ENCODE assay signal across 8 cellular contexts in the genomic region with DNA sequence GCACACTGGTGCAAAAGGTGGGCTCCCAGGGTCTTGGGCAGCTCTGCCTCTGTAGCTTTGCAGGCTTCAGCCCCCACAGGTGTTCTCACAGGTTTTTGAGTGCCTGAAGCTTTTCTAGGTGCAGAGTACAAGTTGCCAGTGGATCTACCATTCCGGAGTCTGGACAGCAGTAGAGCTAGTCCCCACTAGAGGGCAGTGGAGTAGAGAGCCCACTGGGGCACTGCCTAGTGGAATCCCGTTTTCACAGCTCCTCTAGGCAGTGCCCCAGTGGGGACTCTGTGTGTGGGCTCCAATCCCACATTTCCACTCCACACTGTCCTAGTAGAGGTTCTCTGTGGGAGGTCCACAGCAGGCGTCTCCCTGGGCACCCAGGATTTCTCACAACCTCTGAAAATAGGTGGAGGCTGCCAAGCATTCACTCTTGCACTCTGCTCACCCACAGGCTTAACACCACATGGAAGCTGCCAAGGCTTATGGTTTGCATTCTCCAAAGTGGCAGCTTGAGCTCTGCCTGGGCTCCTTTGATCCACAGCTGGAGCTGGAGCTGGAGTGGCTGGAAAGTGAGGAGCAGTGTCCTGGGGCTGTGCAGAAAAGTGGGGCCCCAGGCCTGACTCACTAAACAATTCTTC.
A peak's percentile ranks its signal among the peaks of the same experiment; 100 is the strongest.
DNase-seq lines count a peak whose midpoint lies in the region; ATAC-seq, FAIRE-seq and TF ChIP-seq lines count a peak whose summit lies in the region.

No MANE protein-coding gene starts in this region.

- no TSS peak for BruUV-seq in HepG2 (replicated peaks; lab: Mats Ljungman, UMichigan)

- TF ChIP-seq RAD21 in HepG2 (CRISPR knock-in tag; IDR thresholded peaks at IDR 0.05) = peak; percentile 70

- TF ChIP-seq EP300 in HepG2 (IDR thresholded peaks at IDR 0.05; ENCODE audit: low read depth in 2 of 2, low read length in 2 of 2) (no peak), HepG2 (CRISPR knock-in tag; IDR thresholded peaks at IDR 0.05; ENCODE audit: borderline replicate concordance) (no peak)

- intact Hi-C loops in HepG2 (cut with micrococcal nuclease; ENCODE audit: unreplicated experiment) (loop anchor here (1.0 kb wide), 1 partner anchor 45 kb away; no protein-coding TSS in a partner anchor), vagina (cut with DNase I) (no loop called here), gastrocnemius medialis (cut with DNase I; ENCODE audit: low total_unique reads) (no loop called here)

- H3K36me3 ChIP-seq in HepG2 (replicated peaks in 1 of 2; ENCODE audit: control insufficient read depth in 1 of 2, insufficient read depth in 2 of 2, low read length in 2 of 2) (no peaks in the 10 kb centered on the region), vagina (no peaks in the 10 kb centered on the region), gastrocnemius medialis (no peaks in the 10 kb centered on the region)

- TF ChIP-seq POLR2A in HepG2 (IDR thresholded peaks at IDR 0.05; ENCODE audit: insufficient read depth in 1 of 2, low read depth in 2 of 2, low read length in 2 of 2) = no peak
- no peak for TF ChIP-seq POLR2A in vagina (IDR thresholded peaks at IDR 0.05)
- no peak for TF ChIP-seq POLR2A in gastrocnemius medialis (IDR thresholded peaks at IDR 0.05)

- TF ChIP-seq CTCF in HepG2 (CRISPR knock-in tag; IDR thresholded peaks at IDR 0.05) = peak; percentile 78
- TF ChIP-seq CTCF in vagina (IDR thresholded peaks at IDR 0.05) = no peak
- no peak for TF ChIP-seq CTCF in gastrocnemius medialis (IDR thresholded peaks at IDR 0.05 in 4 of 5, conservative IDR thresholded peaks at IDR 0.05 in 1 of 5)

- H3K9me3 ChIP-seq in HepG2 (ENCODE audit: low read length) = no peaks in the 10 kb centered on the region
- no peaks in the 10 kb centered on the region for H3K9me3 ChIP-seq in vagina
- no peaks in the 10 kb centered on the region for H3K9me3 ChIP-seq in gastrocnemius medialis

- FAIRE-seq in HepG2 (lab: Jason Lieb, UNC) = peak; percentile 42

- DNase-seq in DMS53 treated with DMSO at 0.1 percent for 48 hours (lab: John Stamatoyannopoulos, UW; ENCODE audit: unreplicated experiment) (peak; percentile 6), KBM-7 (peak; percentile 28), HepG2 (ENCODE audit: low spot score) (peak; percentile 62), epidermal melanocyte (ENCODE audit: insufficient read length, low spot score) (no peak), vagina (ENCODE audit: extremely low spot score in 2 of 2) (no peak), gastrocnemius medialis (no peak)
- DNase-seq in activated CD4-positive, alpha-beta T cell treated with anti-CD3 and anti-CD28 coated beads, Interleukin-2, amount 50 U/mL, for 48 hours = peak; percentile 11 to 34

- H3K79me2 ChIP-seq in HepG2 (ENCODE audit: insufficient read depth, low read length) = no peaks in the 10 kb centered on the region

- ATAC-seq in GM18907 (IDR thresholded peaks at IDR 0.05; ENCODE audit: unreplicated experiment) (peak; percentile 75), HepG2 (peak; percentile 100), gastrocnemius medialis (no peak)

- no peak overlapping the region for H3K27ac ChIP-seq in HepG2 (ENCODE audit: extremely low read length, insufficient read depth, low read length)
- no peak overlapping the region for H3K27ac ChIP-seq in vagina
- H3K27ac ChIP-seq in gastrocnemius medialis = no peak overlapping the region

- H3K9ac ChIP-seq in HepG2 (ENCODE audit: insufficient read depth, low read depth, low read length) = no peak overlapping the region

- H2AFZ ChIP-seq in HepG2 (ENCODE audit: low read length) = no peak overlapping the region

- POLR2A ChIA-PET in HepG2 (lab: Yijun Ruan, JAX) = no interaction called here

- no peaks in the 10 kb centered on the region for H3K27me3 ChIP-seq in HepG2 (ENCODE audit: control insufficient read depth in 1 of 2, insufficient read depth in 2 of 2, low read length in 2 of 2)
- H3K27me3 ChIP-seq in vagina = no peaks in the 10 kb centered on the region
- no peaks in the 10 kb centered on the region for H3K27me3 ChIP-seq in gastrocnemius medialis

- CTCF ChIA-PET in HepG2 (lab: Yijun Ruan, JAX; ENCODE audit: low intra/inter-chr PET ratio, low total read pairs) = interaction anchor here (1.1 to 1.6 kb wide), 2 partner anchors 46 to 198 kb away, joined by 5 to 10 read pairs; no protein-coding TSS in a partner anchor

- no peaks in the 10 kb centered on the region for H4K20me1 ChIP-seq in HepG2 (ENCODE audit: insufficient read depth, low read length)

- H3K4me2 ChIP-seq in HepG2 (ENCODE audit: low read depth, low read length) = no peak overlapping the region

- H3K4me1 ChIP-seq in HepG2 (ENCODE audit: insufficient read depth, low read length) (no peaks in the 10 kb centered on the region), vagina (no peaks in the 10 kb centered on the region), gastrocnemius medialis (no peaks in the 10 kb centered on the region)

- in situ Hi-C loops in KBM-7 (cut with MboI; ENCODE audit: low pct_unique_long_range_greater_than_20kb, low sequenced_read_pairs) = no loop called here
- in situ Hi-C loops in HepG2 (cut with HindIII; ENCODE audit: extremely low pct_ligation_motif_present, low pct_unique_long_range_greater_than_20kb) = no loop called here
- in situ Hi-C loops in gastrocnemius medialis (cut with MboI; ENCODE audit: low sequenced_read_pairs in 4 of 4) = no loop called here

- 0% methylated on average over 2 of the region's 3 CpGs for WGBS in HepG2 (ENCODE audit: low lambda C conversion rate)

- no peak overlapping the region for H3K4me3 ChIP-seq in HepG2 (replicated peaks in 1 of 3; ENCODE audit: insufficient read depth in 1 of 3, low read depth in 2 of 3, low read length in 3 of 3)
- no peak overlapping the region for H3K4me3 ChIP-seq in vagina
- H3K4me3 ChIP-seq in gastrocnemius medialis = no peak overlapping the region

TF ChIP-seq in HepG2, 621 proteins besides CTCF, POLR2A, EP300 and RAD21:
- TF ChIP-seq ZNF724P (CRISPR knock-in tag; IDR thresholded peaks at IDR 0.05; ENCODE audit: borderline replicate concordance) (no peak), ZNF274 (CRISPR knock-in tag; IDR thresholded peaks at IDR 0.05) (no peak), MIER2 (CRISPR knock-in tag; IDR thresholded peaks at IDR 0.05) (peak; percentile 90), HOXA5 (CRISPR knock-in tag; IDR thresholded peaks at IDR 0.05) (peak; percentile 20; the same call in 1 of the 2 replicates), SRSF1 (optimal IDR thresholded peaks at IDR 0.05; ENCODE audit: low read depth, low read length) (peak; percentile 33), XRCC5 (optimal IDR thresholded peaks at IDR 0.05; ENCODE audit: low read length) (peak; percentile 86), HMGA1 (CRISPR knock-in tag; conservative IDR thresholded peaks at IDR 0.05) (no peak), ZNF782 (CRISPR knock-in tag; IDR thresholded peaks at IDR 0.05; ENCODE audit: borderline replicate concordance) (no peak), SMC3 (IDR thresholded peaks at IDR 0.05; ENCODE audit: low read length) (peak; percentile 66), ZSCAN31 (CRISPR knock-in tag; IDR thresholded peaks at IDR 0.05; ENCODE audit: low read depth) (no peak), STAG1 (CRISPR knock-in tag; IDR thresholded peaks at IDR 0.05) (peak; percentile 60), ZNF644 (CRISPR knock-in tag; IDR thresholded peaks at IDR 0.05; ENCODE audit: low read depth) (peak; percentile 79)
- TF ChIP-seq, protein P1, sequence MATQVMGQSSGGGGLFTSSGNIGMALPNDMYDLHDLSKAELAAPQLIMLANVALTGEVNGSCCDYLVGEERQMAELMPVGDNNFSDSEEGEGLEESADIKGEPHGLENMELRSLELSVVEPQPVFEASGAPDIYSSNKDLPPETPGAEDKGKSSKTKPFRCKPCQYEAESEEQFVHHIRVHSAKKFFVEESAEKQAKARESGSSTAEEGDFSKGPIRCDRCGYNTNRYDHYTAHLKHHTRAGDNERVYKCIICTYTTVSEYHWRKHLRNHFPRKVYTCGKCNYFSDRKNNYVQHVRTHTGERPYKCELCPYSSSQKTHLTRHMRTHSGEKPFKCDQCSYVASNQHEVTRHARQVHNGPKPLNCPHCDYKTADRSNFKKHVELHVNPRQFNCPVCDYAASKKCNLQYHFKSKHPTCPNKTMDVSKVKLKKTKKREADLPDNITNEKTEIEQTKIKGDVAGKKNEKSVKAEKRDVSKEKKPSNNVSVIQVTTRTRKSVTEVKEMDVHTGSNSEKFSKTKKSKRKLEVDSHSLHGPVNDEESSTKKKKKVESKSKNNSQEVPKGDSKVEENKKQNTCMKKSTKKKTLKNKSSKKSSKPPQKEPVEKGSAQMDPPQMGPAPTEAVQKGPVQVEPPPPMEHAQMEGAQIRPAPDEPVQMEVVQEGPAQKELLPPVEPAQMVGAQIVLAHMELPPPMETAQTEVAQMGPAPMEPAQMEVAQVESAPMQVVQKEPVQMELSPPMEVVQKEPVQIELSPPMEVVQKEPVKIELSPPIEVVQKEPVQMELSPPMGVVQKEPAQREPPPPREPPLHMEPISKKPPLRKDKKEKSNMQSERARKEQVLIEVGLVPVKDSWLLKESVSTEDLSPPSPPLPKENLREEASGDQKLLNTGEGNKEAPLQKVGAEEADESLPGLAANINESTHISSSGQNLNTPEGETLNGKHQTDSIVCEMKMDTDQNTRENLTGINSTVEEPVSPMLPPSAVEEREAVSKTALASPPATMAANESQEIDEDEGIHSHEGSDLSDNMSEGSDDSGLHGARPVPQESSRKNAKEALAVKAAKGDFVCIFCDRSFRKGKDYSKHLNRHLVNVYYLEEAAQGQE (IDR thresholded peaks at IDR 0.05; ENCODE audit: borderline replicate concordance in 1 of 2, low read depth in 1 of 2, low read length in 2 of 2) = peak in 1 of 2 experiments; percentile 81; a peak in 3 of 4 replicates

Comparison
In these comparisons a context has a peak if more than half of its experiments do, and no peak if none do; other contexts are left out.
1. DNase-seq: peak in DMS53 treated with DMSO at 0.1 percent for 48 hours (single experiment), KBM-7 (single experiment), activated CD4-positive, alpha-beta T cell treated with anti-CD3 and anti-CD28 coated beads, Interleukin-2, amount 50 U/mL, for 48 hours (2 of 2) and HepG2 (single experiment); none in epidermal melanocyte (single experiment), vagina (0 of 2) and gastrocnemius medialis (0 of 2).
2. ATAC-seq: peak in GM18907 (single experiment) and HepG2 (single experiment); none in gastrocnemius medialis (0 of 2).